Comparison of ENCODE assay signal across 10 cellular contexts in genomic region chr2:20682166-20682565, GRCh38. TPM values are rescaled to one million over a fixed set of nuclear protein-coding genes. Genes with fewer than 3 reads are reported as not detected.
DNase-seq lines count a peak whose midpoint lies in the region; TF ChIP-seq lines count a peak whose summit lies in the region.
"Had no signal": no experiment of that assay in that cellular context is flagged by ENCODE, and none has a peak within 500 bp of the region (broad histone marks: within the 10 kb centered on the region; RNA-seq: fewer than 3 reads in every experiment).

No MANE protein-coding gene starts in this region.

- H3K9me3 ChIP-seq in left ventricle myocardium inferior (replicated peaks) (no peaks in the 10 kb centered on the region), WERI-Rb-1 (ENCODE audit: severe bottlenecking) (no peaks in the 10 kb centered on the region)

- peaks cover 41% of the 10 kb centered on the region for H3K36me3 ChIP-seq in left ventricle myocardium inferior
- H3K36me3 ChIP-seq in WERI-Rb-1, result peaks cover 5% of the 10 kb centered on the region; the same call in 1 of the 2 replicates
- no peaks in the 10 kb centered on the region for H3K36me3 ChIP-seq in kidney epithelial cell (ENCODE audit: control insufficient read depth, insufficient read depth, low read length)

- peaks cover 5% of the 10 kb centered on the region for H3K4me1 ChIP-seq in left ventricle myocardium inferior

- POLR2A ChIA-PET in RWPE1 (lab: Yijun Ruan, JAX; ENCODE audit: low non-redundant PET), result no interaction called here

- TF ChIP-seq CTCF in left ventricle myocardium inferior (IDR thresholded peaks at IDR 0.05; ENCODE audit: borderline replicate concordance) (peak; percentile 55), WERI-Rb-1 (IDR thresholded peaks at IDR 0.05; ENCODE audit: low read depth, low read length) (peak; percentile 80), kidney epithelial cell (IDR thresholded peaks at IDR 0.05; ENCODE audit: insufficient read depth, low read length, poor library complexity, severe bottlenecking) (peak; percentile 61), RWPE1 (conservative IDR thresholded peaks at IDR 0.05; ENCODE audit: low read depth) (no peak)

- intact Hi-C loops in left ventricle myocardium inferior (cut with micrococcal nuclease), result no loop called here
- intact Hi-C loops in cardiac septum (cut with DNase I), result no loop called here

- no peaks in the 10 kb centered on the region for H3K27me3 ChIP-seq in left ventricle myocardium inferior (ENCODE audit: low read depth)
- H3K27me3 ChIP-seq in WERI-Rb-1 (ENCODE audit: insufficient read depth, low read depth, severe bottlenecking), result no peaks in the 10 kb centered on the region
- no peaks in the 10 kb centered on the region for H3K27me3 ChIP-seq in kidney epithelial cell (ENCODE audit: control insufficient read depth, insufficient read depth, low read length)

- H3K4me3 ChIP-seq in left ventricle myocardium inferior, result no peak overlapping the region
- H3K4me3 ChIP-seq in WERI-Rb-1 (ENCODE audit: low read depth, low read length), result no peak overlapping the region
- no peak overlapping the region for H3K4me3 ChIP-seq in kidney epithelial cell (ENCODE audit: low read depth, low read length)

- H3K27ac ChIP-seq in left ventricle myocardium inferior (replicated peaks) (no peak overlapping the region), WERI-Rb-1 (no peak overlapping the region), RWPE1 (no peak overlapping the region)

- no peak for DNase-seq in left ventricle myocardium inferior
- no peak for DNase-seq in cardiac septum (ENCODE audit: low spot score)
- DNase-seq in WERI-Rb-1, result peak; percentile 53
- DNase-seq in kidney epithelial cell (ENCODE audit: low read depth), result no peak
- DNase-seq in SKM-1 treated with dmso at 0.1 percent for 144 hours (lab: John Stamatoyannopoulos, UW; ENCODE audit: unreplicated experiment), result no peak
- no peak for DNase-seq in amygdala (lab: John Stamatoyannopoulos, UW)
- no peak for DNase-seq in NOMO-1 (lab: John Stamatoyannopoulos, UW; ENCODE audit: unreplicated experiment in 2 of 2)
- DNase-seq in RWPE1 (ENCODE audit: low spot score), result no peak
- DNase-seq: NCI-H2029; stimulated activated CD8-positive, alpha-beta memory T cell treated with anti-CD3 and anti-CD28 coated beads, Interleukin-4, amount 100 ng/mL, for 48 hours had no signal

- CTCF ChIA-PET in RWPE1 (lab: Yijun Ruan, JAX), result interaction anchor here (1.1 kb wide), 1 partner anchor 281 kb away, joined by 3 read pairs; no protein-coding TSS in a partner anchor

RNA-seq across cellular contexts. Expression of gene GDF7, which starts 15.2 kb away (rescaled TPM):
- total RNA-seq in left ventricle myocardium inferior (0.58 TPM), cardiac septum (0.94 TPM), kidney epithelial cell (0.04 and 0.07 TPM in 2 replicates)

RNA-seq across cellular contexts. Expression of gene HS1BP3, which starts 31.3 kb away (rescaled TPM):
- total RNA-seq in left ventricle myocardium inferior (16.6 TPM), cardiac septum (15.6 TPM), kidney epithelial cell (41.7 and 42.4 TPM in 2 replicates)
